In genomic region chr2:144771348-144771747, GRCh38 we compare ENCODE assay signal across 16 cellular contexts.
DNase-seq lines count a peak whose midpoint lies in the region; ATAC-seq, FAIRE-seq and TF ChIP-seq lines count a peak whose summit lies in the region.
"Had no signal": no experiment of that assay in that cellular context is flagged by ENCODE, and none has a peak within 500 bp of the region (broad histone marks: within the 10 kb centered on the region; RNA-seq: fewer than 3 reads in every experiment).

No MANE protein-coding gene starts in this region.

- intact Hi-C loops in kidney (cut with DNase I), result no loop called here

- no peak overlapping the region for H3K4me3 ChIP-seq in kidney (ENCODE audit: low read length in 2 of 2)
- H3K4me3 ChIP-seq: BLaER1 treated with 17β-estradiol and CSF1 and Interleukin-3, amounts not matched to agents 10 nM and 100 nM; GM23338 had no signal

- TF ChIP-seq CTCF in kidney (IDR thresholded peaks at IDR 0.05; ENCODE audit: borderline replicate concordance, extremely low read depth, insufficient read depth), result no peak

- no peak overlapping the region for H3K27ac ChIP-seq in kidney (ENCODE audit: low read depth in 2 of 2, low read length in 2 of 2)
- H3K27ac ChIP-seq: BLaER1 treated with 17β-estradiol and CSF1 and Interleukin-3, amounts not matched to agents 10 nM and 100 nM had no signal

- FAIRE-seq in kidney (lab: Jason Lieb, UNC), result no peak
- FAIRE-seq: GM12891 had no signal

- no peak for ATAC-seq in HG03175 (IDR thresholded peaks at IDR 0.05; ENCODE audit: unreplicated experiment)
- ATAC-seq: GM23338 had no signal

- peak; percentile 21 for DNase-seq in NCI-H82 (lab: John Stamatoyannopoulos, UW)
- DNase-seq in NCI-H82 treated with DMSO at 0.1 percent for 48 hours (lab: John Stamatoyannopoulos, UW; ENCODE audit: unreplicated experiment), result no peak
- peak; percentile 79 for DNase-seq in globus pallidus (ENCODE audit: low spot score)
- DNase-seq in midbrain (lab: John Stamatoyannopoulos, UW), result peak; percentile 52
- DNase-seq in superior temporal gyrus (ENCODE audit: extremely low spot score), result peak; percentile 85
- no peak for DNase-seq in kidney
- no peak for DNase-seq in NCI-H187 (lab: John Stamatoyannopoulos, UW)
- DNase-seq: 8988T; AML-193; CD4-positive, CD25-positive, alpha-beta regulatory T cell; DMS79; H7 had no signal

- no peaks in the 10 kb centered on the region for H3K4me1 ChIP-seq in kidney (ENCODE audit: control insufficient read depth in 1 of 2, insufficient read depth in 1 of 2, low read depth in 1 of 2, low read length in 2 of 2)

- no peaks in the 10 kb centered on the region for H3K9me3 ChIP-seq in kidney (ENCODE audit: control insufficient read depth in 1 of 2, low read length in 2 of 2)

- no peaks in the 10 kb centered on the region for H3K36me3 ChIP-seq in kidney (ENCODE audit: control insufficient read depth in 1 of 2, insufficient read depth in 2 of 2, low read length in 2 of 2)
- H3K36me3 ChIP-seq: BLaER1 treated with 17β-estradiol and CSF1 and Interleukin-3, amounts not matched to agents 10 nM and 100 nM had no signal

- H3K9ac ChIP-seq in kidney (ENCODE audit: low read length in 2 of 2), result no peak overlapping the region
- H3K9ac ChIP-seq: BLaER1 treated with 17β-estradiol and CSF1 and Interleukin-3, amounts not matched to agents 10 nM and 100 nM had no signal

Comparison
In these comparisons a context has a peak if more than half of its experiments do, and no peak if none do; other contexts are left out.
1. DNase-seq: peak in NCI-H82 (single experiment), globus pallidus (single experiment), midbrain (single experiment) and superior temporal gyrus (single experiment); none in NCI-H82 treated with DMSO at 0.1 percent for 48 hours (single experiment), kidney (single experiment) and NCI-H187 (0 of 2).